Comparison of ENCODE assay signal across 19 cellular contexts in the genomic region with DNA sequence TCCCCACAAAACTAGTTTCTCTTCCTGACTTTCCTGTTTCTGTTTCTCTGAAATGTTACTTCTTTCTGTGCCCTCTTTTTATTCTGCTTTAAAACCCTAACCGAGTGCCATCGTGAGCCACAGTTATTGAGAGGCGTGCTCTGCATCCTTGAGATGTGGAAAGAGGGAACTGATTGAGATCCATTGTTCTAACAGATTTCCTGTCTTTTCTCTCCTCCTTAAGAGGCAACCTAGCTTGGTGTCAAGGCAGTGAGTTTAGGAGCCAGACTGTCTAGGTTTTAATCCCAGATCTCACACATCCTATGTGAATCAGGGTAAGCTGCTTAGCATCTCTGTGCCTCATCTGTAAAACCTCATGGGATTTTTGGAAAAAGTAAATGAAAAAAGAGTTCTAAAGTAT. TPM values are rescaled to one million over a fixed set of nuclear protein-coding genes. Genes with fewer than 3 reads are reported as not detected.
A peak's percentile ranks its signal among the peaks of the same experiment; 100 is the strongest.
DNase-seq lines count a peak whose midpoint lies in the region; ATAC-seq, FAIRE-seq and TF ChIP-seq lines count a peak whose summit lies in the region.
"Had no signal": no experiment of that assay in that cellular context is flagged by ENCODE, and none has a peak within 500 bp of the region (broad histone marks: within the 10 kb centered on the region; RNA-seq: fewer than 3 reads in every experiment).

No MANE protein-coding gene starts in this region.

- no peak for ATAC-seq in CD4-positive, CD25-positive, alpha-beta regulatory T cell (ENCODE audit: low read depth in 2 of 2)
- ATAC-seq in HG03520 (IDR thresholded peaks at IDR 0.05; ENCODE audit: unreplicated experiment) = no peak
- no peak for ATAC-seq in GM18858 (IDR thresholded peaks at IDR 0.05; ENCODE audit: unreplicated experiment)
- ATAC-seq: CD8-positive, alpha-beta T cell; esophagus mucosa; gastroesophageal sphincter had no signal

- no peak for TF ChIP-seq POLR2A in GM12892 (IDR thresholded peaks at IDR 0.05; ENCODE audit: low read depth, low read length)

- peaks cover 41 to 83% (median 55%) of the 10 kb centered on the region in 4 donors for H3K4me1 Mint-ChIP-seq in CD4-positive, CD25-positive, alpha-beta regulatory T cell
- H3K4me1 Mint-ChIP-seq in activated naive CD8-positive, alpha-beta T cell treated with anti-CD3 and anti-CD28 coated beads for 36 hours = peaks cover 82% of the 10 kb centered on the region
- peaks cover 9% of the 10 kb centered on the region for H3K4me1 Mint-ChIP-seq in mesothelial cell of epicardium

- no peak overlapping the region for H3K4me3 ChIP-seq in CD4-positive, CD25-positive, alpha-beta regulatory T cell (ENCODE audit: low read depth, low read length)
- H3K4me3 ChIP-seq: gastroesophageal sphincter had no signal

- H3K27me3 ChIP-seq in CD4-positive, CD25-positive, alpha-beta regulatory T cell (ENCODE audit: control insufficient read depth, insufficient read depth, low read length) = no peaks in the 10 kb centered on the region
- H3K27me3 ChIP-seq: gastroesophageal sphincter had no signal

- no peaks in the 10 kb centered on the region for H3K9me3 ChIP-seq in CD4-positive, CD25-positive, alpha-beta regulatory T cell (ENCODE audit: control insufficient read depth in 2 of 2, low read length in 2 of 2)
- H3K9me3 ChIP-seq: gastroesophageal sphincter had no signal

- H3K36me3 ChIP-seq in CD4-positive, CD25-positive, alpha-beta regulatory T cell (ENCODE audit: control insufficient read depth, insufficient read depth, low read length) = peaks cover 20% of the 10 kb centered on the region

- H3K27ac Mint-ChIP-seq in CD4-positive, CD25-positive, alpha-beta regulatory T cell = peak overlapping the region in 2 of 3 donors; percentile 42 to 98
- H3K27ac Mint-ChIP-seq in activated naive CD8-positive, alpha-beta T cell treated with anti-CD3 and anti-CD28 coated beads for 36 hours = peak overlapping the region; percentile 81
- H3K27ac Mint-ChIP-seq in mesothelial cell of epicardium = peak overlapping the region; percentile 7
- H3K27ac Mint-ChIP-seq: activated CD4-positive, alpha-beta T cell treated with anti-CD3 and anti-CD28 coated beads, Interleukin-2, amount 10 ng/mL, durations not matched to agents 24 days and 14 days; CD8-positive, alpha-beta T cell had no signal

- DNase-seq in CD4-positive, CD25-positive, alpha-beta regulatory T cell = no peak
- DNase-seq in GM12892 (ENCODE audit: insufficient read length) (no peak), mesothelial cell of epicardium (ENCODE audit: low spot score in 2 of 2, unreplicated experiment in 2 of 2) (no peak), occipital lobe (lab: John Stamatoyannopoulos, UW) (no peak), dedifferentiated amniotic fluid mesenchymal stem cell (ENCODE audit: extremely low spot score) (no peak)
- DNase-seq in activated naive CD8-positive, alpha-beta T cell treated with anti-CD3 and anti-CD28 coated beads for 36 hours = no peak
- DNase-seq: activated CD4-positive, alpha-beta T cell treated with anti-CD3 and anti-CD28 coated beads, Interleukin-2, amount 10 ng/mL, durations not matched to agents 24 days and 14 days; CD8-positive, alpha-beta T cell; DND-41; kidney glomerular epithelial cell; NCI-H2081; NCI-H510A treated with DMSO at 0.1 percent for 48 hours; right cardiac atrium; trophoblast cell had no signal

- no peak overlapping the region for H3K27ac ChIP-seq in CD4-positive, CD25-positive, alpha-beta regulatory T cell (ENCODE audit: insufficient read depth, low read length, poor library complexity, severe bottlenecking)
- H3K27ac ChIP-seq: gastroesophageal sphincter had no signal

- H3K4me1 ChIP-seq in CD4-positive, CD25-positive, alpha-beta regulatory T cell (ENCODE audit: control insufficient read depth, insufficient read depth, low read length, poor library complexity, severe bottlenecking) = peaks cover 50% of the 10 kb centered on the region

- H3K27me3 Mint-ChIP-seq in CD4-positive, CD25-positive, alpha-beta regulatory T cell = no peaks in the 10 kb centered on the region
- H3K27me3 Mint-ChIP-seq in activated naive CD8-positive, alpha-beta T cell treated with anti-CD3 and anti-CD28 coated beads for 36 hours = no peaks in the 10 kb centered on the region
- no peaks in the 10 kb centered on the region for H3K27me3 Mint-ChIP-seq in mesothelial cell of epicardium (ENCODE audit: low read depth)
- H3K27me3 Mint-ChIP-seq: activated CD4-positive, alpha-beta T cell treated with anti-CD3 and anti-CD28 coated beads, Interleukin-2, amount 10 ng/mL, durations not matched to agents 24 days and 14 days had no signal

- no peak for TF ChIP-seq CTCF in mesothelial cell of epicardium (IDR thresholded peaks at IDR 0.05; ENCODE audit: unreplicated experiment)

- H3K9me3 Mint-ChIP-seq in CD4-positive, CD25-positive, alpha-beta regulatory T cell = no peaks in the 10 kb centered on the region
- peaks cover 16% of the 10 kb centered on the region for H3K9me3 Mint-ChIP-seq in activated naive CD8-positive, alpha-beta T cell treated with anti-CD3 and anti-CD28 coated beads for 36 hours
- H3K9me3 Mint-ChIP-seq in mesothelial cell of epicardium = peaks cover 6% of the 10 kb centered on the region
- H3K9me3 Mint-ChIP-seq: activated CD4-positive, alpha-beta T cell treated with anti-CD3 and anti-CD28 coated beads, Interleukin-2, amount 10 ng/mL, durations not matched to agents 24 days and 14 days; CD8-positive, alpha-beta T cell had no signal

- H3K36me3 Mint-ChIP-seq in CD4-positive, CD25-positive, alpha-beta regulatory T cell = peaks cover 51% of the 10 kb centered on the region
- H3K36me3 Mint-ChIP-seq in activated naive CD8-positive, alpha-beta T cell treated with anti-CD3 and anti-CD28 coated beads for 36 hours = peaks cover 87% of the 10 kb centered on the region
- peaks cover 35% of the 10 kb centered on the region for H3K36me3 Mint-ChIP-seq in mesothelial cell of epicardium

- FAIRE-seq in GM12892 (lab: Jason Lieb, UNC) = peak; percentile 48
- FAIRE-seq: bronchial epithelial cell had no signal

- H3K4me3 Mint-ChIP-seq in CD4-positive, CD25-positive, alpha-beta regulatory T cell = peak overlapping the region; percentile 9 to 52 (median 36)
- H3K4me3 Mint-ChIP-seq in activated naive CD8-positive, alpha-beta T cell treated with anti-CD3 and anti-CD28 coated beads for 36 hours = no peak overlapping the region
- H3K4me3 Mint-ChIP-seq in mesothelial cell of epicardium = no peak overlapping the region
- H3K4me3 Mint-ChIP-seq: activated CD4-positive, alpha-beta T cell treated with anti-CD3 and anti-CD28 coated beads, Interleukin-2, amount 10 ng/mL, durations not matched to agents 24 days and 14 days; CD8-positive, alpha-beta T cell had no signal

RNA-seq across cellular contexts. Expression of gene SNX9, which starts 57.5 kb away (rescaled TPM):
- 31.6 TPM for total RNA-seq in CD4-positive, CD25-positive, alpha-beta regulatory T cell
- polyA plus RNA-seq in CD4-positive, CD25-positive, alpha-beta regulatory T cell = 10 to 100 TPM; 16.4 to 23.5 (median 19.9) TPM
- polyA plus RNA-seq in GM12892 (2012; ENCODE audit: missing spikeins) = 7.8 TPM
- total RNA-seq in activated naive CD8-positive, alpha-beta T cell treated with anti-CD3 and anti-CD28 coated beads for 36 hours = 10 to 100 TPM; 63.4 to 64.4 TPM
- total RNA-seq in mesothelial cell of epicardium (22.8 to 24.0 TPM (median 23.1 TPM) in 3 replicates), occipital lobe (19.2 TPM)

Comparison
In these comparisons a context has a peak if more than half of its experiments do, and no peak if none do; other contexts are left out.
1. H3K27ac Mint-ChIP-seq: peak in every context shown above with its lines; median percentile 81 in activated naive CD8-positive, alpha-beta T cell treated with anti-CD3 and anti-CD28 coated beads for 36 hours; 70 in CD4-positive, CD25-positive, alpha-beta regulatory T cell; 7 in mesothelial cell of epicardium.
2. H3K4me3 Mint-ChIP-seq: peak in CD4-positive, CD25-positive, alpha-beta regulatory T cell (4 of 4); none in activated naive CD8-positive, alpha-beta T cell treated with anti-CD3 and anti-CD28 coated beads for 36 hours (single experiment) and mesothelial cell of epicardium (single experiment).